8 cellular contexts compared by ENCODE assay signal in genomic region chr14:56896231-56896630, GRCh38.
"Had no signal": no experiment of that assay in that cellular context is flagged by ENCODE, and none has a peak within 500 bp of the region (broad histone marks: within the 10 kb centered on the region; RNA-seq: fewer than 3 reads in every experiment).

No MANE protein-coding gene starts in this region.

- FAIRE-seq: G401.6, GM12878, GM12891, GM12892, GM18507, GM19239 had no signal

- H3K4me3 ChIP-seq: GM12878 had no signal

- DNase-seq: GDM1, GF-D8 had no signal

- ATAC-seq: GM12878 had no signal
